In the genomic region with DNA sequence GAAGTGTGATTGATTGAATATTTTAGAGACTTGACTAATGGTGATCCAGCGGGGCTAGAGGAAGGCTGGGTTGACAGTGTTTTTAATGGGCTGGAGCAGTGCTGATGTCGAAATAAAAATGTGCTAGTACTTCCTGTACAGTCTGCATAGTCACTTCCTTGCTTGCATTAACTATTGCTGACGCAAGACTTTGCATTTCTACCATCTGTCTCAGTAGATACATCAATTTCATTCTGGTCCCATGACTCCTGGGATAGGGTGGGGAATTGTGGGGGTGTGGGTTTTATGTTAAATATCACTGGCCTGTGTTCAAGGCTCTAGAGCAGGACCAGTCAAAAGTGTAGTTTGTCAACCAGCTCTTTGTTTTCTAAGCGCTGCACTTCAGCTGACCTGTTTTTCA, we compare ENCODE assay signal across 10 cellular contexts. TPM values are rescaled to one million over a fixed set of nuclear protein-coding genes. Genes with fewer than 3 reads are reported as not detected.
DNase-seq lines count a peak whose midpoint lies in the region; ATAC-seq lines count a peak whose summit lies in the region.
"Had no signal": no experiment of that assay in that cellular context is flagged by ENCODE, and none has a peak within 500 bp of the region (broad histone marks: within the 10 kb centered on the region; RNA-seq: fewer than 3 reads in every experiment).

No MANE protein-coding gene starts in this region.

- ATAC-seq in HG02870 (IDR thresholded peaks at IDR 0.05; ENCODE audit: unreplicated experiment) (no peak), GM21528 (IDR thresholded peaks at IDR 0.05; ENCODE audit: low FRiP score, unreplicated experiment) (no peak)
- ATAC-seq: gastrocnemius medialis had no signal

- peak; percentile 9 for DNase-seq in GDM1 (lab: John Stamatoyannopoulos, UW)
- peak; percentile 69 for DNase-seq in NOMO-1 treated with dmso at 0.1 percent for 144 hours (lab: John Stamatoyannopoulos, UW; ENCODE audit: unreplicated experiment)
- peak; percentile 27 for DNase-seq in dermis blood vessel endothelial cell
- DNase-seq in non-pigmented ciliary epithelial cell (ENCODE audit: low read depth), result peak; percentile 26
- no peak for DNase-seq in HuH-7.5 (ENCODE audit: low spot score)
- no peak for DNase-seq in SHP77 (lab: John Stamatoyannopoulos, UW)
- DNase-seq: activated T-cell treated with anti-CD3 and anti-CD28 coated beads, Interleukin-2, amount 50 U/mL, for 48 hours had no signal

RNA-seq across cellular contexts. Expression of a gene that starts 35.3 kb away (rescaled TPM):
- total RNA-seq in dermis blood vessel endothelial cell, result under 0.01 and 0.37 TPM in 2 replicates

RNA-seq across cellular contexts. Expression of a gene that starts 56.4 kb away (rescaled TPM):
- 117 and 166 TPM in 2 replicates for total RNA-seq in dermis blood vessel endothelial cell

Comparison
In these comparisons a context has a peak if more than half of its experiments do, and no peak if none do; other contexts are left out.
1. DNase-seq: peak in GDM1 (single experiment), NOMO-1 treated with dmso at 0.1 percent for 144 hours (single experiment), dermis blood vessel endothelial cell (single experiment) and non-pigmented ciliary epithelial cell (single experiment); none in HuH-7.5 (single experiment) and SHP77 (0 of 2).